In the genomic region with DNA sequence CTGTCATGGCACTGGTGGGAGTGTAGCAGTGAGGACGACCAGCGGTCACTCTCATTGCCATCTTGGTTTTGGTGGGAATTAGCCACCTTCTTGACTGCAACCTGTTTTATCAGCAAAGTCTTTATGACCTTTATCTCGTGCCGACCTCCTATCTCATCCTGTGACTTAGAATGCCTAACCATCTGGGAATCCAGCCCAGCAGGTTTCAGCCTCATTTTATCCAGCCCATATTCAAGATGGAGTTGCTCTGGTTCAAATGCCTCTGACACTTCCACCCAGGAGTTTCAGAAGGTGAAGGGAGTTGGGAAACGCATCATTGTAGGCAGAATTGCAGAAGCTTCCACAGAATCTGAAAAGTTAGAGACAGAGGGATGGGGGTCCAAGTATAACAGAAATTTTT, we compare ENCODE assay signal across 9 cellular contexts.
"Had no signal": no experiment of that assay in that cellular context is flagged by ENCODE, and none has a peak within 500 bp of the region (broad histone marks: within the 10 kb centered on the region; RNA-seq: fewer than 3 reads in every experiment).

No MANE protein-coding gene starts in this region.

- H3K4me3 Mint-ChIP-seq: GM23338, H9, HFFc6 had no signal

- H3K4me2 ChIP-seq: GM23338 had no signal

- H3K27ac ChIP-seq: GM23248 had no signal

- H3K4me1 ChIP-seq: HAP-1 had no signal

- H3K9ac ChIP-seq: GM23248 had no signal

- ATAC-seq: GM23338, HCT116 had no signal

- H3K9me3 Mint-ChIP-seq: GM23338, H9, HFFc6 had no signal

- H2AFZ ChIP-seq: GM23248, GM23338 had no signal

- H3K36me3 ChIP-seq: HAP-1 had no signal

- DNase-seq: GM23248, GOT3, H7, H9, HCEC 1CT, HFFc6 had no signal

- H3K27ac Mint-ChIP-seq: GM23338, H9, HFFc6 had no signal

- H3K4me3 ChIP-seq: GM23248, GM23338, HAP-1 had no signal

- H3K9me3 ChIP-seq: HAP-1 had no signal
